ENCODE assay signal across 15 cellular contexts in genomic region chr9:28093141-28093540, GRCh38.
A peak's percentile ranks its signal among the peaks of the same experiment; 100 is the strongest.
DNase-seq lines count a peak whose midpoint lies in the region; ATAC-seq lines count a peak whose summit lies in the region.
"Had no signal": no experiment of that assay in that cellular context is flagged by ENCODE, and none has a peak within 500 bp of the region (broad histone marks: within the 10 kb centered on the region; RNA-seq: fewer than 3 reads in every experiment).

No MANE protein-coding gene starts in this region.

- DNase-seq in NCI-H1105 (lab: John Stamatoyannopoulos, UW) = peak; percentile 12
- DNase-seq in NCI-H1436 treated with DMSO at 0.1 percent for 48 hours (lab: John Stamatoyannopoulos, UW) = peak; percentile 38
- peak; percentile 69 for DNase-seq in NCI-H748 (lab: John Stamatoyannopoulos, UW; ENCODE audit: unreplicated experiment)
- DNase-seq in mucosa of gallbladder (ENCODE audit: low spot score) = peak; percentile 10
- DNase-seq in NCI-H524 (lab: John Stamatoyannopoulos, UW) = no peak
- no peak for DNase-seq in SKM-1 (lab: John Stamatoyannopoulos, UW; ENCODE audit: unreplicated experiment)
- DNase-seq: BE2C; CD4-positive, alpha-beta memory T cell; H9; Karpas-422; NCI-H2029; NCI-H2227 treated with DMSO at 0.1 percent for 48 hours; SHP77 had no signal

- no peak for ATAC-seq in HG02852 (IDR thresholded peaks at IDR 0.05; ENCODE audit: unreplicated experiment)
- ATAC-seq: SK-N-SH treated with all-trans-retinoic acid at 6 μM for 48 hours had no signal

Comparison
In these comparisons a context has a peak if more than half of its experiments do, and no peak if none do; other contexts are left out.
1. DNase-seq: peak in NCI-H1105 (single experiment), NCI-H1436 treated with DMSO at 0.1 percent for 48 hours (single experiment), NCI-H748 (single experiment) and mucosa of gallbladder (single experiment); none in NCI-H524 (0 of 2) and SKM-1 (single experiment).